In the genomic region with DNA sequence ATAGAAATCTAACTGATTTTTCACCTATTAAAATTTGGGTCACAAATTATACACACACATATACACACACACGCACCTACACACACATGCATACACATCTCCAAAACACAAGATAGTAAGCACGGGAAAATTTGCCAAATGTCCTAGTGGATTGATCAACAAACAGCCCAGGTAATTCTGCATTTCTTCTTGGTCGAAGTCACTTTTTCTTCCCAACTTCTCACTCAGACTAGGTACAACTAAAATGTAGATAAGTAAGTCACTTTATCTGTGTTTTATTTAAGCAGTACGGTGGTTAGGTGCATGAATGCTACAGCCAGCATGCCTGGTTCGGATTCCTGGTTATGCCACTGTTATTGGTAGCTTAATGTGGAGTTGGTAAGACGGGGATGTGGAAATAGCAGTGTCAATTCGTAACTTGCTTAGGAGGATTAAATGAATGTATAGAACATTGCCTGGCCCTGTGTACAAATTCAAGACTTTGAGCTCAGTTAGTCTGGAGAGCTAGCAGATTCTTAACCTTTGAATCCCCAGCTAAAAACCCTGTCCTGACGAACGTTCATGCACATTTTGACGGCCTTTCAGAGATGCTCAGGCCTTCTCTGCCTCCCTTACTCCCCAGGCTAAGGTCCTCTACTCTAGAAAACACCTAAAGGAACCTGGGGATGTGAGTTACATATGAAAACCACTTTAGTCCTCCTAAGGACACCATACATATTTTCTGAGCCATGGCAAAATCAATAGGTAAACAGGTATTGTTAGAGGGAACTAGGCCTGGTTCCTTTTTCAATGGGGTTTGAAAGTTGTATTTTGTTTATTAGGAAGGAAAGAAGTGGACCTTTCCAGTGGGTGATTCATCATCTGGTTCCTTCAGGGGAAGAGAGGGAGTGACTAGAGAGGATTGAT, we compare ENCODE assay signal across 1 cellular context.
TF ChIP-seq lines count a peak whose summit lies in the region.

No MANE protein-coding gene starts in this region.

TF ChIP-seq in WTC11, 78 proteins besides CTCF, POLR2A, EP300 and RAD21:
- no peak for TF ChIP-seq NR1H2 (CRISPR knock-in tag; IDR thresholded peaks at IDR 0.05)
- no peak for TF ChIP-seq ZNF263 (CRISPR knock-in tag; IDR thresholded peaks at IDR 0.05; ENCODE audit: low read depth)
